ENCODE assay signal across 13 cellular contexts in genomic region chr3:102113421-102114041, GRCh38.
A peak's percentile ranks its signal among the peaks of the same experiment; 100 is the strongest.
DNase-seq lines count a peak whose midpoint lies in the region; ATAC-seq, FAIRE-seq and TF ChIP-seq lines count a peak whose summit lies in the region.
"Had no signal": no experiment of that assay in that cellular context is flagged by ENCODE, and none has a peak within 500 bp of the region (broad histone marks: within the 10 kb centered on the region; RNA-seq: fewer than 3 reads in every experiment).

No MANE protein-coding gene starts in this region.

- H3K4me1 ChIP-seq in CD4-positive, CD25-positive, alpha-beta regulatory T cell (ENCODE audit: control insufficient read depth, insufficient read depth, low read length, poor library complexity, severe bottlenecking) = peaks cover 26% of the 10 kb centered on the region
- peaks cover 2% of the 10 kb centered on the region; the same call in 1 of the 2 replicates for H3K4me1 ChIP-seq in IMR-90 (ENCODE audit: control insufficient read depth, insufficient read depth, low read length)
- H3K4me1 ChIP-seq in body of pancreas = peaks cover 8% of the 10 kb centered on the region
- H3K4me1 ChIP-seq: BLaER1 had no signal

- H4K5ac ChIP-seq in IMR-90 (ENCODE audit: low read depth, low read length) = peak overlapping the region; percentile 37; the same call in 1 of the 2 replicates

- no peak for FAIRE-seq in urothelium cell line (lab: Jason Lieb, UNC)

- no peaks in the 10 kb centered on the region for H3K27me3 Mint-ChIP-seq in CD4-positive, CD25-positive, alpha-beta regulatory T cell
- no peaks in the 10 kb centered on the region for H3K27me3 Mint-ChIP-seq in naive thymus-derived CD8-positive, alpha-beta T cell
- H3K27me3 Mint-ChIP-seq: stimulated activated naive B cell treated with anti-CD40 and anti-IgM and Interleukin-4, amounts not matched to agents 10 μg/mL and 1 μg/mL and 100 μg/mL, for 72 hours had no signal

- 0 out of 2 replicates have a peak, but pooled peaks cover 4% of the 10 kb centered on the region for H3K9me1 ChIP-seq in IMR-90 (ENCODE audit: insufficient read depth, low read length)

- no peak overlapping the region for H2AK9ac ChIP-seq in IMR-90 (replicated peaks; ENCODE audit: low read depth, low read length, poor library complexity)

- TF ChIP-seq CTCF in IMR-90 (conservative IDR thresholded peaks at IDR 0.05; ENCODE audit: low read depth, low read length) = no peak
- TF ChIP-seq CTCF in body of pancreas (IDR thresholded peaks at IDR 0.05) = no peak

- H4K91ac ChIP-seq in IMR-90 (ENCODE audit: insufficient read depth, low read depth, low read length) = peak overlapping the region; percentile 5; the same call in 1 of the 2 replicates

- BruUV-seq in IMR-90 (replicated peaks; lab: Mats Ljungman, UMichigan) = no TSS peak

- peak overlapping the region; percentile 26; the same call in 1 of the 2 replicates for H3K4ac ChIP-seq in IMR-90 (ENCODE audit: low read depth, low read length)

- no peaks in the 10 kb centered on the region for H4K20me1 ChIP-seq in IMR-90 (ENCODE audit: insufficient read depth, low read length)
- H4K20me1 ChIP-seq: BLaER1 had no signal

- peaks cover under 1% of the 10 kb centered on the region for H3K36me3 Mint-ChIP-seq in CD4-positive, CD25-positive, alpha-beta regulatory T cell
- H3K36me3 Mint-ChIP-seq in naive thymus-derived CD8-positive, alpha-beta T cell = no peaks in the 10 kb centered on the region

- peak overlapping the region; percentile 11; the same call in 1 of the 2 replicates for H2BK20ac ChIP-seq in IMR-90 (ENCODE audit: low read depth, low read length)

- H3K23ac ChIP-seq in IMR-90 (ENCODE audit: low read depth, low read length) = no peak overlapping the region; the same call in 1 of the 2 replicates

- peaks cover 0 to 1% (median 0%) of the 10 kb centered on the region in 7 donors for H3K9me3 Mint-ChIP-seq in CD4-positive, CD25-positive, alpha-beta regulatory T cell
- peaks cover 0 to 15% (median 2%) of the 10 kb centered on the region in 9 donors for H3K9me3 Mint-ChIP-seq in naive thymus-derived CD8-positive, alpha-beta T cell

- dilution Hi-C loops in IMR-90 (cut with HindIII; ENCODE audit: low sequenced_read_pairs, unreplicated experiment) = no loop called here

- H2BK5ac ChIP-seq in IMR-90 (ENCODE audit: low read depth, low read length, poor library complexity, severe bottlenecking) = peak overlapping the region; percentile 48

- no peak for TF ChIP-seq POLR2A in IMR-90 (IDR thresholded peaks at IDR 0.05; ENCODE audit: low read depth, low read length)
- TF ChIP-seq POLR2A in body of pancreas (IDR thresholded peaks at IDR 0.05) = peak in 1 of 3 donors; percentile 13

- in situ Hi-C loops in IMR-90 (cut with MboI; ENCODE audit: low sequenced_read_pairs) = no loop called here

- H3K14ac ChIP-seq in IMR-90 (replicated peaks; ENCODE audit: low read depth, low read length) = peak overlapping the region; percentile 26; the same call in 1 of the 2 replicates

- H2BK15ac ChIP-seq in IMR-90 (ENCODE audit: low read depth, low read length) = peak overlapping the region; percentile 3; the same call in 1 of the 3 replicates

- H2BK120ac ChIP-seq in IMR-90 (ENCODE audit: low read depth, low read length) = peak overlapping the region; percentile 56; the same call in 1 of the 2 replicates

- ATAC-seq in CD4-positive, CD25-positive, alpha-beta regulatory T cell (ENCODE audit: low read depth in 2 of 2) = no peak
- ATAC-seq in IMR-90 (ENCODE audit: low read depth) (peak; percentile 53), body of pancreas (peak; percentile 84)
- ATAC-seq in naive thymus-derived CD8-positive, alpha-beta T cell = peak in 1 of 2 donors; percentile 31

- no peak overlapping the region for H3K9ac ChIP-seq in IMR-90 (ENCODE audit: low read depth, low read length)
- H3K9ac ChIP-seq: BLaER1 had no signal

- no peaks in the 10 kb centered on the region for H3K9me3 ChIP-seq in CD4-positive, CD25-positive, alpha-beta regulatory T cell (ENCODE audit: control insufficient read depth in 2 of 2, low read length in 2 of 2)
- no peaks in the 10 kb centered on the region for H3K9me3 ChIP-seq in IMR-90 (ENCODE audit: control insufficient read depth, insufficient read depth, low read length)
- no peaks in the 10 kb centered on the region for H3K9me3 ChIP-seq in body of pancreas
- H3K9me3 ChIP-seq: ovary had no signal

- peak overlapping the region in 1 of 2 experiments; percentile 25; a peak in 2 of 4 replicates for H4K8ac ChIP-seq in IMR-90 (ENCODE audit: low read depth in 2 of 2, low read length in 2 of 2)

- no peak for TF ChIP-seq RAD21 in IMR-90 (IDR thresholded peaks at IDR 0.05; ENCODE audit: low read length)

- H2AK5ac ChIP-seq in IMR-90 (ENCODE audit: low read depth, low read length) = no peak overlapping the region

- H3K27me3 ChIP-seq in CD4-positive, CD25-positive, alpha-beta regulatory T cell (ENCODE audit: control insufficient read depth, insufficient read depth, low read length) = no peaks in the 10 kb centered on the region
- no peaks in the 10 kb centered on the region for H3K27me3 ChIP-seq in IMR-90 (ENCODE audit: control insufficient read depth, insufficient read depth, low read length)
- H3K27me3 ChIP-seq in body of pancreas = no peaks in the 10 kb centered on the region
- H3K27me3 ChIP-seq: BLaER1, ovary had no signal

- POLR2A ChIA-PET in IMR-90 (lab: Charles Lee; ENCODE audit: unreplicated experiment) = no interaction called here
- POLR2A ChIA-PET in naive thymus-derived CD8-positive, alpha-beta T cell (lab: Charles Lee) = interaction anchor here (1.2 to 2.0 kb wide), 4 partner anchors 8 to 264 kb away, joined by 3 to 9 read pairs (median 6); partner anchors contain the start of gene NFKBIZ

- H3K4me1 Mint-ChIP-seq in CD4-positive, CD25-positive, alpha-beta regulatory T cell = peaks cover 17 to 46% (median 29%) of the 10 kb centered on the region in 4 donors
- H3K4me1 Mint-ChIP-seq in naive thymus-derived CD8-positive, alpha-beta T cell = peaks cover 15 to 46% (median 33%) of the 10 kb centered on the region in 4 donors

- 16% methylated on average over 6 of the region's 11 CpGs; no CpG with 5 or more reads in 1 of the 2 experiments for WGBS in IMR-90 (ENCODE audit: extremely low coverage in 2 of 2, insufficient read length in 1 of 2), 2 experiments
- 44 to 48% methylated on average over 11 of the region's 11 CpGs for WGBS in body of pancreas, 2 donors

- peak overlapping the region; percentile 51 for H3K4me3 ChIP-seq in CD4-positive, CD25-positive, alpha-beta regulatory T cell (ENCODE audit: low read depth, low read length)
- no peak overlapping the region for H3K4me3 ChIP-seq in IMR-90 (ENCODE audit: insufficient read depth, low read depth, low read length)
- H3K4me3 ChIP-seq in body of pancreas = no peak overlapping the region
- H3K4me3 ChIP-seq: BLaER1, ovary had no signal

- CTCF ChIA-PET in IMR-90 (lab: Yijun Ruan, JAX) = interaction anchor here (0.7 kb wide), 1 partner anchor 112 kb away, joined by 3 read pairs; no protein-coding TSS in a partner anchor

- intact Hi-C loops in IMR-90 (cut with micrococcal nuclease) = no loop called here
- intact Hi-C loops in body of pancreas (cut with DNase I) = no loop called here

- peak overlapping the region; percentile 91 to 97 (median 95) for H3K27ac Mint-ChIP-seq in CD4-positive, CD25-positive, alpha-beta regulatory T cell
- H3K27ac Mint-ChIP-seq in naive thymus-derived CD8-positive, alpha-beta T cell = peak overlapping the region; percentile 83 to 95 (median 93)
- H3K27ac Mint-ChIP-seq: stimulated activated naive B cell treated with anti-CD40 and anti-IgM and Interleukin-4, amounts not matched to agents 10 μg/mL and 1 μg/mL and 100 μg/mL, for 72 hours had no signal

- peak overlapping the region; percentile 55 for H3K4me2 ChIP-seq in IMR-90 (ENCODE audit: low read depth, low read length)
- H3K4me2 ChIP-seq: BLaER1 had no signal

- H3K36me3 ChIP-seq in CD4-positive, CD25-positive, alpha-beta regulatory T cell (ENCODE audit: control insufficient read depth, insufficient read depth, low read length) = no peaks in the 10 kb centered on the region
- H3K36me3 ChIP-seq in IMR-90 (ENCODE audit: control insufficient read depth, insufficient read depth, low read length) (no peaks in the 10 kb centered on the region), body of pancreas (replicated peaks in 1 of 2; ENCODE audit: insufficient read depth in 1 of 2, low read depth in 2 of 2) (no peaks in the 10 kb centered on the region)
- H3K36me3 ChIP-seq: BLaER1, ovary had no signal

- peak overlapping the region in 1 of 4 donors; percentile 67 for H3K4me3 Mint-ChIP-seq in CD4-positive, CD25-positive, alpha-beta regulatory T cell
- H3K4me3 Mint-ChIP-seq in naive thymus-derived CD8-positive, alpha-beta T cell = peak overlapping the region in 6 of 10 donors; percentile 20 to 71 (median 55)
- H3K4me3 Mint-ChIP-seq: stimulated activated naive B cell treated with anti-CD40 and anti-IgM and Interleukin-4, amounts not matched to agents 10 μg/mL and 1 μg/mL and 100 μg/mL, for 72 hours had no signal

- H3K27ac ChIP-seq in CD4-positive, CD25-positive, alpha-beta regulatory T cell (ENCODE audit: insufficient read depth, low read length, poor library complexity, severe bottlenecking) = peak overlapping the region; percentile 66
- H3K27ac ChIP-seq in IMR-90 (ENCODE audit: insufficient read depth, low read length) = no peak overlapping the region
- peak overlapping the region in 3 of 4 donors; percentile 17 to 45 (median 36) for H3K27ac ChIP-seq in body of pancreas
- H3K27ac ChIP-seq: BLaER1, ovary had no signal

- no peaks in the 10 kb centered on the region for H3K79me1 ChIP-seq in IMR-90 (ENCODE audit: low read depth in 1 of 2, low read length in 2 of 2)

- no peak for DNase-seq in CD4-positive, CD25-positive, alpha-beta regulatory T cell
- DNase-seq in IMR-90 = peak; percentile 54
- DNase-seq in body of pancreas = peak; percentile 16 to 40 (median 26)
- DNase-seq in naive thymus-derived CD8-positive, alpha-beta T cell = peak in 1 of 10 donors; percentile 12
- no peak for DNase-seq in NCI-H2081 treated with DMSO at 0.1 percent for 48 hours (lab: John Stamatoyannopoulos, UW)
- no peak for DNase-seq in NCI-H146 (lab: John Stamatoyannopoulos, UW)
- no peak for DNase-seq in NCI-H2196 treated with DMSO at 0.1 percent for 48 hours (lab: John Stamatoyannopoulos, UW; ENCODE audit: unreplicated experiment)
- DNase-seq in urothelium cell line (ENCODE audit: low spot score) = no peak
- DNase-seq: mammary epithelial cell; ovary; stimulated activated naive B cell treated with anti-CD40 and anti-IgM and Interleukin-4, amounts not matched to agents 10 μg/mL and 1 μg/mL and 100 μg/mL, for 72 hours; T1000 had no signal

- peak overlapping the region; percentile 2; the same call in 1 of the 2 replicates for H3K18ac ChIP-seq in IMR-90 (ENCODE audit: low read depth, low read length)

- H3K56ac ChIP-seq in IMR-90 (ENCODE audit: extremely low read depth, insufficient read depth, low read length) = no peak overlapping the region

- peak overlapping the region; percentile 46 for H2AFZ ChIP-seq in IMR-90 (replicated peaks; ENCODE audit: low read length, poor library complexity)

Comparison
In these comparisons a context has a peak if more than half of its experiments do, and no peak if none do; other contexts are left out.
1. ATAC-seq: peak in IMR-90 (single experiment) and body of pancreas (single experiment); none in CD4-positive, CD25-positive, alpha-beta regulatory T cell (0 of 2).
2. DNase-seq: peak in IMR-90 (single experiment) and body of pancreas (4 of 4); none in CD4-positive, CD25-positive, alpha-beta regulatory T cell (0 of 3), NCI-H2081 treated with DMSO at 0.1 percent for 48 hours (single experiment), NCI-H146 (single experiment), NCI-H2196 treated with DMSO at 0.1 percent for 48 hours (single experiment) and urothelium cell line (single experiment).